In the genomic region with DNA sequence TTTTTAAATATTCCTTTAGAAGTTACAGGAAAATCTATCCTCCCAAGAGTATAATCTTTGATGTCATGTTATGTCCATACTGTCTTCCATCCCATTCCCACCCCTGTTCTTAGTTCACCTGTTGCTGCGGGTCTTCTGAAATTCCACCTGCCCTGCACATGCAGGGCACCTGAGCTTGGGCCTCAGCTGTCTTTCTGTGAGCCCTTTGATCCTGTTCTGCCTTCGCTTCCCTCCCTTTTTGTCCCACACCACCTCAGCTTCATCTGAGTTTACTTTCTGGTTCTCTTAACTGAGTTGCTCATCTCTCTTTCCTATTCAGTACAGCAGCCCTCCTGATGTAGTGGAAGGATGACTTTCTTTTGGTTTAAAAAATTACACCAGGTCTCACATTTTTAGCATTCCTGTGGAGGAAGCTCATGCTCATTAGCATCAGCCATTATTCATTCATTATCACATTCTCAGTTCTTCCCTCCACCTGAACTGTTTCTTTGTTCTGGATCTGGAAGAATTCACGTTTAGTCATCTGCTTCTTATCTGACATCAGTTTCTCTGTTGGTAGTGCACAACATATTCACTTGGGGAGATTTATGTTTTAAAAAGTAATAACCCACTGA, we compare ENCODE assay signal across 1 cellular context.
TF ChIP-seq lines count a peak whose summit lies in the region.

No MANE protein-coding gene starts in this region.

TF ChIP-seq in H1, 55 proteins besides CTCF, POLR2A, EP300 and RAD21 (continued from another document):
- TF ChIP-seq, protein P1, sequence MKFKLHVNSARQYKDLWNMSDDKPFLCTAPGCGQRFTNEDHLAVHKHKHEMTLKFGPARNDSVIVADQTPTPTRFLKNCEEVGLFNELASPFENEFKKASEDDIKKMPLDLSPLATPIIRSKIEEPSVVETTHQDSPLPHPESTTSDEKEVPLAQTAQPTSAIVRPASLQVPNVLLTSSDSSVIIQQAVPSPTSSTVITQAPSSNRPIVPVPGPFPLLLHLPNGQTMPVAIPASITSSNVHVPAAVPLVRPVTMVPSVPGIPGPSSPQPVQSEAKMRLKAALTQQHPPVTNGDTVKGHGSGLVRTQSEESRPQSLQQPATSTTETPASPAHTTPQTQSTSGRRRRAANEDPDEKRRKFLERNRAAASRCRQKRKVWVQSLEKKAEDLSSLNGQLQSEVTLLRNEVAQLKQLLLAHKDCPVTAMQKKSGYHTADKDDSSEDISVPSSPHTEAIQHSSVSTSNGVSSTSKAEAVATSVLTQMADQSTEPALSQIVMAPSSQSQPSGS (IDR thresholded peaks at IDR 0.05; ENCODE audit: low read length) = 0 out of 2 replicates have a peak, but pooled peaks have one; percentile 49
- no peak for TF ChIP-seq SAP30 (IDR thresholded peaks at IDR 0.05; ENCODE audit: insufficient read depth, insufficient replicate concordance, low read length)
- no peak for TF ChIP-seq TAF1 (IDR thresholded peaks at IDR 0.05; ENCODE audit: low read depth, low read length)
- peak; percentile 93 for TF ChIP-seq TEAD4 (IDR thresholded peaks at IDR 0.05; ENCODE audit: low read depth, low read length)
- TF ChIP-seq TCF12 (IDR thresholded peaks at IDR 0.05; ENCODE audit: low read depth, low read length) = no peak
- TF ChIP-seq, protein P2, sequence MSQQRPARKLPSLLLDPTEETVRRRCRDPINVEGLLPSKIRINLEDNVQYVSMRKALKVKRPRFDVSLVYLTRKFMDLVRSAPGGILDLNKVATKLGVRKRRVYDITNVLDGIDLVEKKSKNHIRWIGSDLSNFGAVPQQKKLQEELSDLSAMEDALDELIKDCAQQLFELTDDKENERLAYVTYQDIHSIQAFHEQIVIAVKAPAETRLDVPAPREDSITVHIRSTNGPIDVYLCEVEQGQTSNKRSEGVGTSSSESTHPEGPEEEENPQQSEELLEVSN (IDR thresholded peaks at IDR 0.05) = peak; percentile 84
- TF ChIP-seq, protein P3, sequence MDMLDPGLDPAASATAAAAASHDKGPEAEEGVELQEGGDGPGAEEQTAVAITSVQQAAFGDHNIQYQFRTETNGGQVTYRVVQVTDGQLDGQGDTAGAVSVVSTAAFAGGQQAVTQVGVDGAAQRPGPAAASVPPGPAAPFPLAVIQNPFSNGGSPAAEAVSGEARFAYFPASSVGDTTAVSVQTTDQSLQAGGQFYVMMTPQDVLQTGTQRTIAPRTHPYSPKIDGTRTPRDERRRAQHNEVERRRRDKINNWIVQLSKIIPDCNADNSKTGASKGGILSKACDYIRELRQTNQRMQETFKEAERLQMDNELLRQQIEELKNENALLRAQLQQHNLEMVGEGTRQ (IDR thresholded peaks at IDR 0.05; ENCODE audit: low read length) = no peak
- TF ChIP-seq GABPA (IDR thresholded peaks at IDR 0.05; ENCODE audit: borderline replicate concordance, insufficient read depth, low read length) = no peak
- peak; percentile 90 for TF ChIP-seq JUND (IDR thresholded peaks at IDR 0.05; ENCODE audit: low read length)
- TF ChIP-seq SP2 (IDR thresholded peaks at IDR 0.05; ENCODE audit: low read length) = no peak
- TF ChIP-seq JUN (IDR thresholded peaks at IDR 0.05; ENCODE audit: low read depth, low read length) = peak; percentile 70; the same call in 1 of the 2 replicates
- TF ChIP-seq RBBP5 (IDR thresholded peaks at IDR 0.05; ENCODE audit: borderline replicate concordance, low read depth, low read length) = no peak
- TF ChIP-seq SP4 (IDR thresholded peaks at IDR 0.05; ENCODE audit: low read length) = no peak
- TF ChIP-seq, protein P4, sequence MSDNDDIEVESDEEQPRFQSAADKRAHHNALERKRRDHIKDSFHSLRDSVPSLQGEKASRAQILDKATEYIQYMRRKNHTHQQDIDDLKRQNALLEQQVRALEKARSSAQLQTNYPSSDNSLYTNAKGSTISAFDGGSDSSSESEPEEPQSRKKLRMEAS (IDR thresholded peaks at IDR 0.05) = peak; percentile 77; the same call in 1 of the 2 replicates
- no peak for TF ChIP-seq CTBP2 (IDR thresholded peaks at IDR 0.05; ENCODE audit: borderline replicate concordance, insufficient read depth, insufficient read length, low read length)
TF ChIP-seq in H1: peak in this region for 6.
